ENCODE assay signal across 35 cellular contexts in genomic region chrX:139751053-139751452, GRCh38. TPM values are rescaled to one million over a fixed set of nuclear protein-coding genes. Genes with fewer than 3 reads are reported as not detected.
"Had no signal": no experiment of that assay in that cellular context is flagged by ENCODE, and none has a peak within 500 bp of the region (broad histone marks: within the 10 kb centered on the region; RNA-seq: fewer than 3 reads in every experiment).

No MANE protein-coding gene starts in this region.

- H3K36me3 ChIP-seq: adrenal gland, gastroesophageal sphincter, WERI-Rb-1 had no signal

- H3K9me3 Mint-ChIP-seq: activated naive CD4-positive, alpha-beta T cell treated with anti-CD3 and anti-CD28 coated beads, Interleukin-2, amount 50 U/mL, for 24 hours; activated T-helper 17 cell treated with anti-CD3 and anti-CD28 coated beads, Interleukin-2, amount 50 U/mL, for 72 hours had no signal

- H3K4me1 ChIP-seq: adrenal gland, body of pancreas, esophagus squamous epithelium, gastroesophageal sphincter, heart right ventricle had no signal

- H3K27ac Mint-ChIP-seq: activated CD4-positive, alpha-beta T cell treated with anti-CD3 and anti-CD28 coated beads, Interleukin-2, amount 10 ng/mL, durations not matched to agents 7 days and 5 days; activated CD8-positive, alpha-beta T cell treated with anti-CD3 and anti-CD28 coated beads for 36 hours; activated naive CD4-positive, alpha-beta T cell treated with anti-CD3 and anti-CD28 coated beads for 36 hours; activated naive CD4-positive, alpha-beta T cell treated with anti-CD3 and anti-CD28 coated beads, Interleukin-2, amount 50 U/mL, for 24 hours; activated naive CD8-positive, alpha-beta T cell treated with anti-CD3 and anti-CD28 coated beads for 36 hours; activated naive CD8-positive, alpha-beta T cell treated with anti-CD3 and anti-CD28 coated beads, Interleukin-2, amount 50 U/mL, for 24 hours; activated T-helper 17 cell treated with anti-CD3 and anti-CD28 coated beads, Interleukin-2, amount 50 U/mL, for 72 hours; T-helper 17 cell; T-helper 2 cell treated with Interferon-gamma antibody and Interleukin-4, amounts not matched to agents 5 μg/mL and 100 μg/mL, for 36 hours had no signal

- DNase-seq: activated CD4-positive, alpha-beta T cell treated with anti-CD3 and anti-CD28 coated beads for 1 hour; activated CD4-positive, alpha-beta T cell treated with anti-CD3 and anti-CD28 coated beads for 4 hours; activated CD4-positive, alpha-beta T cell treated with anti-CD3 and anti-CD28 coated beads, Interleukin-2, amount 10 ng/mL, durations not matched to agents 7 days and 5 days; activated CD4-positive, alpha-beta T cell treated with anti-CD3 and anti-CD28 coated beads, Interleukin-2, amount 50 U/mL, for 4 hours; activated CD4-positive, CD25-positive, alpha-beta regulatory T cell; activated CD8-positive, alpha-beta memory T cell treated with anti-CD3 and anti-CD28 coated beads for 24 hours; activated CD8-positive, alpha-beta T cell treated with anti-CD3 and anti-CD28 coated beads for 36 hours; activated effector memory CD4-positive, alpha-beta T cell treated with Interleukin-2 at 50 U/mL for 16 hours; activated naive CD4-positive, alpha-beta T cell treated with anti-CD3 and anti-CD28 coated beads for 36 hours; activated naive CD8-positive, alpha-beta T cell treated with anti-CD3 and anti-CD28 coated beads for 36 hours; activated naive CD8-positive, alpha-beta T cell treated with anti-CD3 and anti-CD28 coated beads, Interleukin-2, amount 50 U/mL, for 24 hours; activated T-cell treated with anti-CD3 and anti-CD28 coated beads, Interleukin-2, amount 50 U/mL, for 4 hours; adrenal gland; amygdala; aorta; body of pancreas; caudate nucleus; cortex of kidney; dermis blood vessel endothelial cell; effector CD4-positive, alpha-beta T cell; effector memory CD8-positive, alpha-beta T cell; esophagus squamous epithelium; foreskin melanocyte; heart right ventricle; T-helper 1 cell; T-helper 17 cell; T1000; WERI-Rb-1 had no signal

- H3K4me3 ChIP-seq: adrenal gland, body of pancreas, esophagus squamous epithelium, gastroesophageal sphincter, heart right ventricle had no signal

- ATAC-seq: activated CD8-positive, alpha-beta T cell treated with anti-CD3 and anti-CD28 coated beads for 36 hours; activated naive CD8-positive, alpha-beta T cell treated with anti-CD3 and anti-CD28 coated beads, Interleukin-2, amount 50 U/mL, for 24 hours; activated T-cell treated with anti-CD3 and anti-CD28 coated beads, Interleukin-2, amount 50 U/mL, for 4 hours; activated T-helper 17 cell treated with anti-CD3 and anti-CD28 coated beads, Interleukin-2, amount 50 U/mL, for 72 hours; body of pancreas; effector memory CD8-positive, alpha-beta T cell; gastroesophageal sphincter; heart right ventricle; T-helper 17 cell had no signal

- H3K4me1 Mint-ChIP-seq: activated naive CD4-positive, alpha-beta T cell treated with anti-CD3 and anti-CD28 coated beads, Interleukin-2, amount 50 U/mL, for 24 hours; activated T-helper 17 cell treated with anti-CD3 and anti-CD28 coated beads, Interleukin-2, amount 50 U/mL, for 72 hours had no signal

- H3K27me3 ChIP-seq: adrenal gland, body of pancreas, esophagus squamous epithelium, gastroesophageal sphincter, heart right ventricle had no signal

- H3K9me3 ChIP-seq: body of pancreas had no signal

- H3K27me3 Mint-ChIP-seq: activated CD4-positive, alpha-beta T cell treated with anti-CD3 and anti-CD28 coated beads, Interleukin-2, amount 10 ng/mL, durations not matched to agents 7 days and 5 days; activated CD8-positive, alpha-beta T cell treated with anti-CD3 and anti-CD28 coated beads for 36 hours; activated naive CD4-positive, alpha-beta T cell treated with anti-CD3 and anti-CD28 coated beads, Interleukin-2, amount 50 U/mL, for 24 hours; activated naive CD8-positive, alpha-beta T cell treated with anti-CD3 and anti-CD28 coated beads for 36 hours; activated naive CD8-positive, alpha-beta T cell treated with anti-CD3 and anti-CD28 coated beads, Interleukin-2, amount 50 U/mL, for 24 hours; activated T-helper 17 cell treated with anti-CD3 and anti-CD28 coated beads, Interleukin-2, amount 50 U/mL, for 72 hours; effector memory CD8-positive, alpha-beta T cell; T-helper 17 cell had no signal

- H3K4me3 Mint-ChIP-seq: activated CD4-positive, alpha-beta T cell treated with anti-CD3 and anti-CD28 coated beads, Interleukin-2, amount 10 ng/mL, durations not matched to agents 7 days and 5 days; activated CD8-positive, alpha-beta T cell treated with anti-CD3 and anti-CD28 coated beads for 36 hours; activated naive CD4-positive, alpha-beta T cell treated with anti-CD3 and anti-CD28 coated beads for 36 hours; activated naive CD4-positive, alpha-beta T cell treated with anti-CD3 and anti-CD28 coated beads, Interleukin-2, amount 50 U/mL, for 24 hours; activated naive CD8-positive, alpha-beta T cell treated with anti-CD3 and anti-CD28 coated beads for 36 hours; activated naive CD8-positive, alpha-beta T cell treated with anti-CD3 and anti-CD28 coated beads, Interleukin-2, amount 50 U/mL, for 24 hours; activated T-cell treated with anti-CD3 and anti-CD28 coated beads, Interleukin-2, amount 50 U/mL, for 4 hours; activated T-helper 17 cell treated with anti-CD3 and anti-CD28 coated beads, Interleukin-2, amount 50 U/mL, for 72 hours; effector memory CD8-positive, alpha-beta T cell; T-helper 17 cell; T-helper 2 cell treated with Interferon-gamma antibody and Interleukin-4, amounts not matched to agents 5 μg/mL and 100 μg/mL, for 36 hours had no signal

- H3K27ac ChIP-seq: adrenal gland, body of pancreas, epithelial cell of prostate, esophagus squamous epithelium, gastroesophageal sphincter, heart right ventricle, WERI-Rb-1 had no signal

RNA-seq across cellular contexts. Expression of gene MCF2, which starts 43.1 kb away (rescaled TPM):
- total RNA-seq: chondrocyte, dermis blood vessel endothelial cell had no signal
- polyA plus RNA-seq: endothelial cell of umbilical vein had no signal
